In genomic region chr14:73728106-73729014, GRCh38 we compare ENCODE assay signal across 8 cellular contexts. TPM values are rescaled to one million over a fixed set of nuclear protein-coding genes. Genes with fewer than 3 reads are reported as not detected.
A peak's percentile ranks its signal among the peaks of the same experiment; 100 is the strongest.
DNase-seq lines count a peak whose midpoint lies in the region; ATAC-seq and TF ChIP-seq lines count a peak whose summit lies in the region.

No MANE protein-coding gene starts in this region.

- H3K9me3 Mint-ChIP-seq in CD4-positive, alpha-beta T cell, result no peaks in the 10 kb centered on the region

- peak; percentile 78 to 93 (median 86) for DNase-seq in CD4-positive, alpha-beta T cell
- peak; percentile 74 for DNase-seq in H4 (ENCODE audit: low spot score)
- DNase-seq in NCI-H2227 treated with DMSO at 0.1 percent for 48 hours (lab: John Stamatoyannopoulos, UW), result peak; percentile 35
- peak; percentile 69 to 89 (median 85) for DNase-seq in activated CD4-positive, CD25-positive, alpha-beta regulatory T cell (lab: John Stamatoyannopoulos, UW)
- peak in 57 of 61 donors; percentile 29 to 82 (median 59) for DNase-seq in caudate nucleus (lab: John Stamatoyannopoulos, UW)
- no peak for DNase-seq in kidney epithelial cell (ENCODE audit: low read depth)
- DNase-seq in stimulated activated CD4-positive, alpha-beta T cell treated with anti-CD3 and anti-CD28 coated beads, Interleukin-15, amount 100 ng/mL, for 48 hours (ENCODE audit: low read depth in 2 of 2), result peak; percentile 62 to 85
- no peak for DNase-seq in cortex of kidney (lab: John Stamatoyannopoulos, UW)

- intact Hi-C loops in CD4-positive, alpha-beta T cell (cut with DNase I, micrococcal nuclease), result loop anchor here (1.0 to 10.0 kb wide), 9 partner anchors 24 to 309 kb away; partner anchors contain the start of gene ZNF410 (in 1 of the 2)

- H3K4me3 ChIP-seq in kidney epithelial cell (ENCODE audit: low read depth, low read length), result no peak overlapping the region

- POLR2A ChIA-PET in CD4-positive, alpha-beta T cell (lab: Charles Lee), result interaction anchor here (0.6 to 2.7 kb wide), 16 partner anchors 13 to 158 kb away, joined by 3 to 25 read pairs (median 6); partner anchors contain the start of gene PTGR2

- H3K36me3 Mint-ChIP-seq in CD4-positive, alpha-beta T cell (ENCODE audit: low read depth), result peaks cover 78% of the 10 kb centered on the region

- peak overlapping the region; percentile 84 for H3K27ac Mint-ChIP-seq in CD4-positive, alpha-beta T cell

- no peaks in the 10 kb centered on the region for H3K9me3 ChIP-seq in CD4-positive, alpha-beta T cell (ENCODE audit: control insufficient read depth, low read length)

- no peaks in the 10 kb centered on the region for H3K27me3 ChIP-seq in CD4-positive, alpha-beta T cell (ENCODE audit: control insufficient read depth, insufficient read depth, low read length)
- H3K27me3 ChIP-seq in kidney epithelial cell (ENCODE audit: control insufficient read depth, insufficient read depth, low read length), result no peaks in the 10 kb centered on the region

- H3K36me3 ChIP-seq in kidney epithelial cell (ENCODE audit: control insufficient read depth, insufficient read depth, low read length), result peaks cover 12% of the 10 kb centered on the region

- no peaks in the 10 kb centered on the region for H3K27me3 Mint-ChIP-seq in CD4-positive, alpha-beta T cell

- TF ChIP-seq CTCF in CD4-positive, alpha-beta T cell (IDR thresholded peaks at IDR 0.05), result peak; percentile 94
- TF ChIP-seq CTCF in kidney epithelial cell (IDR thresholded peaks at IDR 0.05; ENCODE audit: insufficient read depth, low read length, poor library complexity, severe bottlenecking), result peak; percentile 91

- CTCF ChIA-PET in CD4-positive, alpha-beta T cell (lab: Charles Lee), result interaction anchor here (0.5 to 6.6 kb wide), 21 partner anchors 13 to 1925 kb away, joined by 3 to 68 read pairs (median 4); partner anchors contain the start of gene PNMA1

- H3K27ac ChIP-seq in CD4-positive, alpha-beta T cell (ENCODE audit: low read depth, low read length), result peak overlapping the region; percentile 22
- peak overlapping the region; percentile 46 for H3K27ac ChIP-seq in caudate nucleus (ENCODE audit: low read depth, low read length)

- H3K4me1 Mint-ChIP-seq in CD4-positive, alpha-beta T cell (ENCODE audit: low read depth), result peaks cover 24% of the 10 kb centered on the region

- H3K4me3 Mint-ChIP-seq in CD4-positive, alpha-beta T cell, result peak overlapping the region; percentile 21

- ATAC-seq in CD4-positive, alpha-beta T cell (ENCODE audit: poor library complexity), result peak; percentile 93

RNA-seq across cellular contexts. Expression of gene PNMA1, which starts 14.2 kb away (rescaled TPM):
- total RNA-seq in CD4-positive, alpha-beta T cell, result 10 to 100 TPM; 52.6 to 55.9 TPM
- 12.9 and 14.0 TPM in 2 replicates for total RNA-seq in H4 (2014; rRNA removed; shearing (Covaris generic))
- 31.0 and 31.8 TPM in 2 replicates for total RNA-seq in kidney epithelial cell

Comparison
In these comparisons a context has a peak if more than half of its experiments do, and no peak if none do; other contexts are left out.
1. DNase-seq: peak in CD4-positive, alpha-beta T cell (10 of 10), H4 (single experiment), NCI-H2227 treated with DMSO at 0.1 percent for 48 hours (single experiment), activated CD4-positive, CD25-positive, alpha-beta regulatory T cell (4 of 4), caudate nucleus (57 of 61) and stimulated activated CD4-positive, alpha-beta T cell treated with anti-CD3 and anti-CD28 coated beads, Interleukin-15, amount 100 ng/mL, for 48 hours (2 of 2); none in kidney epithelial cell (single experiment) and cortex of kidney (single experiment).